8 cellular contexts compared by ENCODE assay signal in the genomic region with DNA sequence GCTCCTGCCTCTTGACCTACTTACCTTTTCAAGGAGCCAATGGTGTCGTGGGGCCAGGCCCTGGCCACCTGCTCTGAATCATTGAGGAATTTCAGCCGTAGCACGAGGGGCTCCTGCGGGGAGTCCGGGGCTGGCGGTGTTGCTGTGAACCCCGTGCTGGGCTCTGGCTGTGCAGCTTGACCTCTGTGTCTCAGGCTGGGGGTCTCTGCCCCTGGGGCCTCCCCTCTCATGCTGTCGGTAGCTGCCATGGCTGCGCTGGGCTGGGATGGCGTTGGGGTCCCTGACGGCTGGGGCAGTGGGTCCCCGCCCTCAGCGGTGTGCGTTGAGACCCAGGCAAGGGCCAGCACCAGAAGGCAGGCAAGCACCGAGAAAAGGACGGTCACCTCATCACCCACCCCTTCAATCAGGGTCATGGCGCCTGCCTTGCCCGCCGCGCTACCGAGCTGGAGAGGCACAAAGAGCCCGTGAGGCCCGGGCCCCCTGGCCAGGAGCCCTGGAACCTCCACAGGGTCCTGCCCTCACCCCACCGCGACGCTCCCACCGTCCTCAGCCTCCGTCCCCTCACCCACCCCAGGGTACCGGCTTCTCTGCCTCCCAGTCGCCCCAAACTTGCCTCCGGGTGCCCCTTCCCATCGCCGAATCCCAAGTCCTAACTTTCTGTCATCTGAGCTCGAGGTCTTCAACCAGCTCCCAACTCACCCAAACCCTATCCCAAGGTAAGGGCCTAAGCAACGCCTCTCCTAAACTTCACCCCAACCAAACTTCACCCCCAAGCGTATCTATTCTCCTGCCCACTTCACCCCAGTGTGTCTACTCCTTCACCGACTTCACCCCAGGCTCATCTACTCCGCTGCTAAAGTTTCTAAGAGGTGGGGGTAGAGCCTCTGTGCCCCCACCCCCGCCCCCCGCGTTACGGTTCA. TPM values are rescaled to one million over a fixed set of nuclear protein-coding genes. Genes with fewer than 3 reads are reported as not detected.
A peak's percentile ranks its signal among the peaks of the same experiment; 100 is the strongest.
DNase-seq lines count a peak whose midpoint lies in the region; ATAC-seq and TF ChIP-seq lines count a peak whose summit lies in the region.

No MANE protein-coding gene starts in this region.

- in situ Hi-C loops in KBM-7 (cut with MboI; ENCODE audit: low pct_unique_long_range_greater_than_20kb, low sequenced_read_pairs), result no loop called here

- intact Hi-C loops in Right ventricle myocardium inferior (cut with DNase I) (loop anchor here (2.0 kb wide), 1 partner anchor 24 kb away; a partner anchor contains a TSS), left cardiac atrium (cut with DNase I) (no loop called here), MCF 10A (cut with micrococcal nuclease) (no loop called here), vagina (cut with DNase I) (loop anchor here (2.0 kb wide), 1 partner anchor 54 kb away; a partner anchor contains a TSS)

- no peak overlapping the region for H3K4ac ChIP-seq in mesendoderm (ENCODE audit: low read depth, low read length)

- H2BK5ac ChIP-seq in mesendoderm (ENCODE audit: low read length), result no peak overlapping the region

- H3K36me3 Mint-ChIP-seq in MCF 10A (ENCODE audit: insufficient read depth, unreplicated experiment), result peaks cover 15% of the 10 kb centered on the region

- H2AK5ac ChIP-seq in mesendoderm (ENCODE audit: low read length), result peak overlapping the region; percentile 38

- ATAC-seq in Right ventricle myocardium inferior (no peak), left cardiac atrium (no peak), HG03097 (IDR thresholded peaks at IDR 0.05; ENCODE audit: low FRiP score, unreplicated experiment) (no peak)

- no peak for TF ChIP-seq CTCF in MCF 10A (IDR thresholded peaks at IDR 0.05; ENCODE audit: unreplicated experiment)
- TF ChIP-seq CTCF in vagina (IDR thresholded peaks at IDR 0.05), result no peak

- peaks cover 15% of the 10 kb centered on the region for H3K79me1 ChIP-seq in mesendoderm (ENCODE audit: low read length)

- peak overlapping the region; percentile 66 for H3K23ac ChIP-seq in mesendoderm (ENCODE audit: low read length)

- H3K9ac ChIP-seq in mesendoderm (ENCODE audit: low read length), result peak overlapping the region; percentile 86

- H3K4me3 Mint-ChIP-seq in MCF 10A (ENCODE audit: unreplicated experiment), result peak overlapping the region; percentile 91

- no peaks in the 10 kb centered on the region for H3K36me3 ChIP-seq in mesendoderm (ENCODE audit: control insufficient read depth, insufficient read depth, low read length)
- H3K36me3 ChIP-seq in vagina, result no peaks in the 10 kb centered on the region

- H3K9me3 ChIP-seq in vagina, result no peaks in the 10 kb centered on the region

- H2BK15ac ChIP-seq in mesendoderm (replicated peaks; ENCODE audit: low read depth), result no peak overlapping the region

- H3K27ac Mint-ChIP-seq in MCF 10A (ENCODE audit: low read depth, unreplicated experiment), result peak overlapping the region; percentile 85

- CTCF ChIA-PET in MCF 10A (lab: Yijun Ruan, JAX), result interaction anchor here (0.6 to 15.0 kb wide), 3 partner anchors 27 to 661 kb away, joined by 3 to 315 read pairs (median 3); no protein-coding TSS in a partner anchor

- DNase-seq in Right ventricle myocardium inferior (ENCODE audit: missing footprints), result peak; percentile 64
- no peak for DNase-seq in left cardiac atrium
- DNase-seq in MCF 10A (ENCODE audit: unreplicated experiment), result no peak
- DNase-seq in mesendoderm, result no peak
- DNase-seq in vagina (ENCODE audit: extremely low spot score in 2 of 2), result no peak
- no peak for DNase-seq in KBM-7
- DNase-seq in NCI-H2029 (lab: John Stamatoyannopoulos, UW), result no peak

- no CpG with 5 or more reads among the region's 42 CpGs for WGBS in mesendoderm (ENCODE audit: extremely low coverage, insufficient coverage, low lambda C conversion rate)

- peak overlapping the region; percentile 94 for H3K18ac ChIP-seq in mesendoderm (ENCODE audit: low read length)

- H3K4me3 ChIP-seq in mesendoderm (ENCODE audit: low read length) (peak overlapping the region; percentile 71), vagina (peak overlapping the region; percentile 77 to 82)

- no TSS peak for BruUV-seq in MCF 10A (replicated peaks; lab: Mats Ljungman, UMichigan)

- no peak for TF ChIP-seq POLR2A in vagina (IDR thresholded peaks at IDR 0.05)

- H3K4me2 ChIP-seq in mesendoderm (ENCODE audit: low read length), result peak overlapping the region; percentile 80

- H3K4me1 Mint-ChIP-seq in MCF 10A (ENCODE audit: insufficient read depth, unreplicated experiment), result peaks cover 35% of the 10 kb centered on the region

- H4K8ac ChIP-seq in mesendoderm (ENCODE audit: low read depth, low read length), result peak overlapping the region; percentile 57

- POLR2A ChIA-PET in MCF 10A (lab: Yijun Ruan, JAX), result interaction anchor here (0.7 to 10.0 kb wide), 7 partner anchors 9 to 150 kb away, joined by 3 to 151 read pairs (median 3); a partner anchor contains a TSS

- no peak overlapping the region for H3K27ac ChIP-seq in mesendoderm (ENCODE audit: low read depth, low read length)
- peak overlapping the region; percentile 97 for H3K27ac ChIP-seq in vagina

- H4K5ac ChIP-seq in mesendoderm (ENCODE audit: low read length), result no peak overlapping the region

- H3K27me3 ChIP-seq in mesendoderm (ENCODE audit: insufficient read depth, low read length, poor library complexity) (no peaks in the 10 kb centered on the region), vagina (no peaks in the 10 kb centered on the region)

- H3K9me3 Mint-ChIP-seq in MCF 10A (ENCODE audit: unreplicated experiment), result no peaks in the 10 kb centered on the region

- peak overlapping the region; percentile 50 for H2BK120ac ChIP-seq in mesendoderm (ENCODE audit: low read depth, low read length)

- H3K27me3 Mint-ChIP-seq in MCF 10A (ENCODE audit: insufficient read depth, unreplicated experiment), result no peaks in the 10 kb centered on the region

- H3K56ac ChIP-seq in mesendoderm (ENCODE audit: low read length), result peak overlapping the region; percentile 91

- H3K79me2 ChIP-seq in mesendoderm (ENCODE audit: control insufficient read depth, insufficient read depth, low read length), result peaks cover 15% of the 10 kb centered on the region

- H3K4me1 ChIP-seq in mesendoderm (ENCODE audit: control insufficient read depth, low read depth, low read length), result peaks cover 13% of the 10 kb centered on the region
- H3K4me1 ChIP-seq in vagina, result peaks cover 62% of the 10 kb centered on the region

RNA-seq across cellular contexts. Expression of a gene that starts 0.9 kb away (rescaled TPM):
- 35.5 TPM for total RNA-seq in Right ventricle myocardium inferior
- total RNA-seq in left cardiac atrium, result 10 to 100 TPM; 36.3 to 37.9 TPM
- total RNA-seq in MCF 10A (2022), result 25.7 and 30.1 TPM in 2 replicates
- polyA plus RNA-seq in mesendoderm (2013, experiment 1 of 2), result 43.1 TPM
- polyA plus RNA-seq in mesendoderm (2013, experiment 2 of 2), result 42.0 TPM
- total RNA-seq in vagina, result 40.3 TPM

RNA-seq across cellular contexts. Expression of a gene that starts 1.8 kb away (rescaled TPM):
- total RNA-seq in Right ventricle myocardium inferior (79.2 TPM), left cardiac atrium (10 to 100 TPM; 62.9 to 73.2 TPM), MCF 10A (2022) (79.3 and 83.6 TPM in 2 replicates), vagina (60.2 TPM)
- polyA plus RNA-seq in mesendoderm (2013, experiment 1 of 2), result 29.3 TPM
- 27.9 TPM for polyA plus RNA-seq in mesendoderm (2013, experiment 2 of 2)

RNA-seq across cellular contexts. Expression of a gene that starts 3.9 kb away (rescaled TPM):
- 57.4 TPM for total RNA-seq in Right ventricle myocardium inferior
- 10 to 100 TPM; 53.0 to 61.5 TPM for total RNA-seq in left cardiac atrium
- total RNA-seq in MCF 10A (2022), result 95.6 and 138 TPM in 2 replicates
- polyA plus RNA-seq in mesendoderm (2013, experiment 1 of 2), result 27.6 TPM
- 26.4 TPM for polyA plus RNA-seq in mesendoderm (2013, experiment 2 of 2)
- total RNA-seq in vagina, result 98.2 TPM

RNA-seq across cellular contexts. Expression of a gene that starts 23.0 kb away (rescaled TPM):
- total RNA-seq in Right ventricle myocardium inferior (61.2 TPM), left cardiac atrium (100 to 1,000 TPM in 1 of 2 donors, 10 to 100 TPM in 1; 71.6 to 107 TPM), MCF 10A (2022) (112 and 114 TPM in 2 replicates), vagina (66.5 TPM)
- 51.8 TPM for polyA plus RNA-seq in mesendoderm (2013, experiment 1 of 2)
- 53.3 TPM for polyA plus RNA-seq in mesendoderm (2013, experiment 2 of 2)

RNA-seq across cellular contexts. Expression of a gene that starts 24.7 kb away (rescaled TPM):
- 6.7 TPM for total RNA-seq in Right ventricle myocardium inferior
- total RNA-seq in left cardiac atrium, result 1 to 10 TPM; 5.1 to 7.8 TPM
- total RNA-seq in MCF 10A (2022), result 11.8 and 12.2 TPM in 2 replicates
- 9.7 TPM for polyA plus RNA-seq in mesendoderm (2013, experiment 1 of 2)
- polyA plus RNA-seq in mesendoderm (2013, experiment 2 of 2), result 10.1 TPM
- 4.2 TPM for total RNA-seq in vagina

Comparison
In these comparisons a context has a peak if more than half of its experiments do, and no peak if none do; other contexts are left out.
1. intact Hi-C loops: an anchor here in Right ventricle myocardium inferior (2.0 kb wide) and vagina (2.0 kb wide); none called in left cardiac atrium and MCF 10A.